In genomic region chr19:4059493-4059880, GRCh38 we compare ENCODE assay signal across 8 cellular contexts. TPM values are rescaled to one million over a fixed set of nuclear protein-coding genes. Genes with fewer than 3 reads are reported as not detected.
DNase-seq lines count a peak whose midpoint lies in the region; TF ChIP-seq lines count a peak whose summit lies in the region.

No MANE protein-coding gene starts in this region.

- CTCF ChIA-PET in activated CD4-positive, alpha-beta T cell treated with anti-CD3 and anti-CD28 coated beads, Interleukin-2, amount 10 ng/mL, durations not matched to agents 7 days and 5 days (lab: Charles Lee), result interaction anchor here (2.2 kb wide), 1 partner anchor 80 kb away, joined by 5 read pairs; no protein-coding TSS in a partner anchor
- CTCF ChIA-PET in activated naive CD4-positive, alpha-beta T cell treated with anti-CD3 and anti-CD28 coated beads, Interleukin-2, amount 10 ng/mL, durations not matched to agents 7 days and 5 days (lab: Charles Lee), result no interaction called here

- TF ChIP-seq POLR2A in breast epithelium (IDR thresholded peaks at IDR 0.05), result no peak

- peak overlapping the region; percentile 76 for H4K8ac ChIP-seq in mesenchymal stem cell (ENCODE audit: low read length)

- no peak overlapping the region for H3K23ac ChIP-seq in mesenchymal stem cell (ENCODE audit: low read length in 2 of 2)

- H3K18ac ChIP-seq in mesenchymal stem cell (ENCODE audit: low read depth in 1 of 2, low read length in 2 of 2), result peak overlapping the region; percentile 33 to 85

- H3K4me1 ChIP-seq in breast epithelium (peaks cover 46 to 49% of the 10 kb centered on the region in 2 donors), mesenchymal stem cell (ENCODE audit: control insufficient read depth, insufficient read depth, low read depth, low read length) (peaks cover 61% of the 10 kb centered on the region), thymus (ENCODE audit: control insufficient read depth, insufficient read depth, low read length) (peaks cover 10% of the 10 kb centered on the region)

- peak overlapping the region; percentile 88 for H3K9ac ChIP-seq in mesenchymal stem cell (ENCODE audit: low read length)

- no peak overlapping the region for H3K4me2 ChIP-seq in mesenchymal stem cell (ENCODE audit: low read length, poor library complexity, severe bottlenecking)

- H2BK120ac ChIP-seq in mesenchymal stem cell (ENCODE audit: low read depth, low read length), result peak overlapping the region; percentile 86

- H2BK5ac ChIP-seq in mesenchymal stem cell (ENCODE audit: low read depth, low read length, poor library complexity, severe bottlenecking), result no peak overlapping the region

- H3K27ac ChIP-seq in breast epithelium (peak overlapping the region; percentile 97 to 100), mesenchymal stem cell (ENCODE audit: low read length, poor library complexity, severe bottlenecking) (peak overlapping the region; percentile 83), thymus (ENCODE audit: low read depth) (peak overlapping the region; percentile 83)

- H3K9me3 Mint-ChIP-seq in activated CD4-positive, alpha-beta T cell treated with anti-CD3 and anti-CD28 coated beads, Interleukin-2, amount 10 ng/mL, durations not matched to agents 7 days and 5 days, result no peaks in the 10 kb centered on the region
- H3K9me3 Mint-ChIP-seq in activated naive CD4-positive, alpha-beta T cell treated with anti-CD3 and anti-CD28 coated beads, Interleukin-2, amount 10 ng/mL, durations not matched to agents 7 days and 5 days, result no peaks in the 10 kb centered on the region

- intact Hi-C loops in breast epithelium (cut with DNase I; ENCODE audit: low total_unique reads), result no loop called here

- no peaks in the 10 kb centered on the region for H3K27me3 Mint-ChIP-seq in activated CD4-positive, alpha-beta T cell treated with anti-CD3 and anti-CD28 coated beads, Interleukin-2, amount 10 ng/mL, durations not matched to agents 7 days and 5 days
- H3K27me3 Mint-ChIP-seq in activated naive CD4-positive, alpha-beta T cell treated with anti-CD3 and anti-CD28 coated beads, Interleukin-2, amount 10 ng/mL, durations not matched to agents 7 days and 5 days, result no peaks in the 10 kb centered on the region

- no peak overlapping the region for H3K4me3 Mint-ChIP-seq in activated CD4-positive, alpha-beta T cell treated with anti-CD3 and anti-CD28 coated beads, Interleukin-2, amount 10 ng/mL, durations not matched to agents 7 days and 5 days
- no peak overlapping the region for H3K4me3 Mint-ChIP-seq in activated naive CD4-positive, alpha-beta T cell treated with anti-CD3 and anti-CD28 coated beads, Interleukin-2, amount 10 ng/mL, durations not matched to agents 7 days and 5 days

- TF ChIP-seq CTCF in breast epithelium (IDR thresholded peaks at IDR 0.05), result no peak

- H3K79me1 ChIP-seq in mesenchymal stem cell (replicated peaks; ENCODE audit: low read length, poor library complexity, severe bottlenecking), result no peaks in the 10 kb centered on the region

- H3K36me3 ChIP-seq in breast epithelium, result no peaks in the 10 kb centered on the region
- peaks cover 33 to 73% of the 10 kb centered on the region in 2 experiments for H3K36me3 ChIP-seq in mesenchymal stem cell (ENCODE audit: control insufficient read depth in 1 of 2, insufficient read depth in 2 of 2, low read depth in 1 of 2, low read length in 2 of 2)
- peaks cover 51% of the 10 kb centered on the region for H3K36me3 ChIP-seq in thymus (ENCODE audit: control insufficient read depth, insufficient read depth)

- peak overlapping the region; percentile 59 to 84 for H3K4ac ChIP-seq in mesenchymal stem cell (ENCODE audit: low read depth in 1 of 2, low read length in 2 of 2)

- no peak overlapping the region for H4K91ac ChIP-seq in mesenchymal stem cell (ENCODE audit: low read length)

- H2AFZ ChIP-seq in mesenchymal stem cell (ENCODE audit: low read depth, low read length), result no peak overlapping the region

- H2BK15ac ChIP-seq in mesenchymal stem cell (ENCODE audit: low read depth, poor library complexity, severe bottlenecking), result peak overlapping the region; percentile 95

- peak overlapping the region; percentile 31 for H3K27ac Mint-ChIP-seq in activated CD4-positive, alpha-beta T cell treated with anti-CD3 and anti-CD28 coated beads, Interleukin-2, amount 10 ng/mL, durations not matched to agents 7 days and 5 days
- H3K27ac Mint-ChIP-seq in activated naive CD4-positive, alpha-beta T cell treated with anti-CD3 and anti-CD28 coated beads, Interleukin-2, amount 10 ng/mL, durations not matched to agents 7 days and 5 days, result no peak overlapping the region

- H2AK5ac ChIP-seq in mesenchymal stem cell (ENCODE audit: low read length, severe bottlenecking), result peak overlapping the region; percentile 75

- H3K27me3 ChIP-seq in breast epithelium (no peaks in the 10 kb centered on the region), mesenchymal stem cell (ENCODE audit: control insufficient read depth in 1 of 2, insufficient read depth in 1 of 2, low read length in 2 of 2) (no peaks in the 10 kb centered on the region), thymus (ENCODE audit: control insufficient read depth, insufficient read depth) (no peaks in the 10 kb centered on the region)

- peak overlapping the region; percentile 11 to 15 for H2BK12ac ChIP-seq in mesenchymal stem cell (ENCODE audit: low read length in 2 of 2)

- DNase-seq in activated CD4-positive, alpha-beta T cell treated with anti-CD3 and anti-CD28 coated beads, Interleukin-2, amount 10 ng/mL, durations not matched to agents 7 days and 5 days, result no peak
- no peak for DNase-seq in activated CD4-positive, alpha-beta T cell treated with anti-CD3 and anti-CD28 coated beads, Interleukin-2, amount 50 U/mL, for 4 hours
- DNase-seq in breast epithelium (ENCODE audit: low spot score in 2 of 2) (no peak), mesenchymal stem cell (no peak), NCI-H2081 (lab: John Stamatoyannopoulos, UW) (no peak), NCI-H2029 (lab: John Stamatoyannopoulos, UW) (no peak)
- no peak for DNase-seq in activated naive CD4-positive, alpha-beta T cell treated with anti-CD3 and anti-CD28 coated beads, Interleukin-2, amount 10 ng/mL, durations not matched to agents 7 days and 5 days

- H3K4me1 Mint-ChIP-seq in activated CD4-positive, alpha-beta T cell treated with anti-CD3 and anti-CD28 coated beads, Interleukin-2, amount 10 ng/mL, durations not matched to agents 7 days and 5 days, result peaks cover 16% of the 10 kb centered on the region
- H3K4me1 Mint-ChIP-seq in activated naive CD4-positive, alpha-beta T cell treated with anti-CD3 and anti-CD28 coated beads, Interleukin-2, amount 10 ng/mL, durations not matched to agents 7 days and 5 days, result peaks cover 17% of the 10 kb centered on the region

- POLR2A ChIA-PET in activated CD4-positive, alpha-beta T cell treated with anti-CD3 and anti-CD28 coated beads, Interleukin-2, amount 10 ng/mL, durations not matched to agents 7 days and 5 days (lab: Charles Lee), result no interaction called here

- WGBS in mesenchymal stem cell, result 86% methylated on average over 17 of the region's 17 CpGs
- WGBS in thymus, result 91% methylated on average over 17 of the region's 17 CpGs

- H3K9me3 ChIP-seq in breast epithelium (no peaks in the 10 kb centered on the region), mesenchymal stem cell (ENCODE audit: control insufficient read depth, low read length) (no peaks in the 10 kb centered on the region), thymus (ENCODE audit: control insufficient read depth) (no peaks in the 10 kb centered on the region)

- H3K4me3 ChIP-seq in breast epithelium (peak overlapping the region; percentile 36 to 98 (median 83)), mesenchymal stem cell (ENCODE audit: insufficient read depth in 1 of 2, low read depth in 1 of 2, low read length in 2 of 2) (peak overlapping the region in 1 of 2 experiments; percentile 51), thymus (ENCODE audit: low read length) (peak overlapping the region; percentile 7)

- H3K14ac ChIP-seq in mesenchymal stem cell (ENCODE audit: low read length in 2 of 2), result no peak overlapping the region

- H3K36me3 Mint-ChIP-seq in activated CD4-positive, alpha-beta T cell treated with anti-CD3 and anti-CD28 coated beads, Interleukin-2, amount 10 ng/mL, durations not matched to agents 7 days and 5 days (ENCODE audit: low read depth), result peaks cover 26% of the 10 kb centered on the region
- peaks cover 30% of the 10 kb centered on the region for H3K36me3 Mint-ChIP-seq in activated naive CD4-positive, alpha-beta T cell treated with anti-CD3 and anti-CD28 coated beads, Interleukin-2, amount 10 ng/mL, durations not matched to agents 7 days and 5 days

RNA-seq across cellular contexts. Expression of gene ZBTB7A, which starts 7.2 kb away (rescaled TPM):
- 10 to 100 TPM; 39.4 to 47.5 TPM for total RNA-seq in activated CD4-positive, alpha-beta T cell treated with anti-CD3 and anti-CD28 coated beads, Interleukin-2, amount 10 ng/mL, durations not matched to agents 7 days and 5 days
- 10 to 100 TPM; 29.0 to 38.7 (median 29.8) TPM for total RNA-seq in breast epithelium
- polyA plus RNA-seq in mesenchymal stem cell (2013, experiment 1 of 2), result 27.7 TPM
- polyA plus RNA-seq in mesenchymal stem cell (2013, experiment 2 of 2), result 26.9 TPM
- 9.4 TPM for polyA plus RNA-seq in thymus

RNA-seq across cellular contexts. Expression of gene PIAS4, which starts 52.0 kb away (rescaled TPM):
- 10 to 100 TPM; 33.3 to 40.4 TPM for total RNA-seq in activated CD4-positive, alpha-beta T cell treated with anti-CD3 and anti-CD28 coated beads, Interleukin-2, amount 10 ng/mL, durations not matched to agents 7 days and 5 days
- total RNA-seq in breast epithelium, result 10 to 100 TPM in 2 of 3 donors, 1 to 10 TPM in 1; 9.4 to 17.0 (median 15.7) TPM
- polyA plus RNA-seq in mesenchymal stem cell (2013, experiment 1 of 2), result 49.3 TPM
- polyA plus RNA-seq in mesenchymal stem cell (2013, experiment 2 of 2), result 49.4 TPM
- polyA plus RNA-seq in thymus, result 10.8 TPM
